In the genomic region with DNA sequence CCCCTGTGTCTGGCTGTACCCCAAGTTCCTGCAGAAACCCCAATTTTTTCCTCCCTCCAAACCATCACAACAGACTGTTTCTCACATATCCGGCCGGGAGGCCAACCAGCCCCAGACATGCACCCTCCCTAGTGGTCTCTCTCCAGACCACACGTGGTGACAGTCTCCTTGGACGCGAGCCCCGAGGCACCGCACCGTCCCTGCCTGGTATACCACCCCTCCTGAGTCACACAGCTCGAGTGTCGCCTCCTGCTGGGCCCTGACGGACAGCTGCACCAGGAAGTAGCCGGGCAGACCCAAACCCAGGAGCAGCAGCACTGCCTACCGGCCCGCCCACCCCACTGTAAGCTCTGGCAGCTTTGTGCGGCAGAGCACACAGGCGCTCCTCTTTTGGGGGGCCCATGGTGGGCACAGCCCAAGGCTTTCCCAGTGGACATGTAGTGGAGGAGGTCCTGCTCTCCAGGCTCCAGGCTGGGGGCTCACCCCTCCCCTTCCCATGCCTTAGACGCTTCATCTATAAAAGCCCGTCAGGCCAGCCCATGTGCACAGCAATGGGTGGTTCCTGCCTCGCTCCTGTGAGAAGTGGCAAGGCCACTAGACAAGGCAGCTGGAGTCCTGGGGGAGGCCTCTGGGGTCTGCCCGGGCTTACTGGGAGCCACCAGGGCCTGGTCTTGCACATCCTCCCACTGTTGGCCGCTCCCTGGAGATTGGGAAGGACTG, we compare ENCODE assay signal across 1 cellular context.
TF ChIP-seq lines count a peak whose summit lies in the region.

No MANE protein-coding gene starts in this region.

TF ChIP-seq in HEK293, 187 proteins besides CTCF, POLR2A, EP300 and RAD21 (continued from another document):
- TF ChIP-seq, protein P1, sequence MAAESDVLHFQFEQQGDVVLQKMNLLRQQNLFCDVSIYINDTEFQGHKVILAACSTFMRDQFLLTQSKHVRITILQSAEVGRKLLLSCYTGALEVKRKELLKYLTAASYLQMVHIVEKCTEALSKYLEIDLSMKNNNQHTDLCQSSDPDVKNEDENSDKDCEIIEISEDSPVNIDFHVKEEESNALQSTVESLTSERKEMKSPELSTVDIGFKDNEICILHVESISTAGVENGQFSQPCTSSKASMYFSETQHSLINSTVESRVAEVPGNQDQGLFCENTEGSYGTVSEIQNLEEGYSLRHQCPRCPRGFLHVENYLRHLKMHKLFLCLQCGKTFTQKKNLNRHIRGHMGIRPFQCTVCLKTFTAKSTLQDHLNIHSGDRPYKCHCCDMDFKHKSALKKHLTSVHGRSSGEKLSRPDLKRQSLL (tag by site-specific recombination; IDR thresholded peaks at IDR 0.05): no peak
- no peak for TF ChIP-seq ZNF654 (tag by site-specific recombination; IDR thresholded peaks at IDR 0.05; ENCODE audit: low read depth)
- no peak for TF ChIP-seq ZNF341 (tag by site-specific recombination; IDR thresholded peaks at IDR 0.05; ENCODE audit: low read depth)
- no peak for TF ChIP-seq YY2 (tag by site-specific recombination; IDR thresholded peaks at IDR 0.05)
- TF ChIP-seq ZNF266 (tag by site-specific recombination; IDR thresholded peaks at IDR 0.05; ENCODE audit: low read depth): no peak
- no peak for TF ChIP-seq ZNF169 (tag by site-specific recombination; IDR thresholded peaks at IDR 0.05)
- TF ChIP-seq PRDM10 (tag by site-specific recombination; IDR thresholded peaks at IDR 0.05): peak; percentile 73
- TF ChIP-seq PRDM1 (tag by site-specific recombination; IDR thresholded peaks at IDR 0.05): no peak
- TF ChIP-seq ZNF311 (tag by site-specific recombination; IDR thresholded peaks at IDR 0.05; ENCODE audit: borderline replicate concordance): no peak
- TF ChIP-seq ZNF23 (tag by site-specific recombination; IDR thresholded peaks at IDR 0.05; ENCODE audit: borderline replicate concordance): no peak
- peak; percentile 91 for TF ChIP-seq ZIC2 (tag by site-specific recombination; IDR thresholded peaks at IDR 0.05)
- no peak for TF ChIP-seq ZBTB20 (tag by site-specific recombination; IDR thresholded peaks at IDR 0.05)
- no peak for TF ChIP-seq SALL2 (tag by site-specific recombination; IDR thresholded peaks at IDR 0.05; ENCODE audit: borderline replicate concordance)
- TF ChIP-seq ZNF558 (tag by site-specific recombination; IDR thresholded peaks at IDR 0.05): no peak
- no peak for TF ChIP-seq FEZF1 (tag by site-specific recombination; IDR thresholded peaks at IDR 0.05)
- no peak for TF ChIP-seq SP2 (tag by site-specific recombination; IDR thresholded peaks at IDR 0.05)
- no peak for TF ChIP-seq ZNF548 (tag by site-specific recombination; IDR thresholded peaks at IDR 0.05)
- no peak for TF ChIP-seq HOXC10 (CRISPR knock-in tag; IDR thresholded peaks at IDR 0.05)
- no peak for TF ChIP-seq ZNF202 (tag by site-specific recombination; IDR thresholded peaks at IDR 0.05; ENCODE audit: borderline replicate concordance)
